10 cellular contexts compared by ENCODE assay signal in the genomic region with DNA sequence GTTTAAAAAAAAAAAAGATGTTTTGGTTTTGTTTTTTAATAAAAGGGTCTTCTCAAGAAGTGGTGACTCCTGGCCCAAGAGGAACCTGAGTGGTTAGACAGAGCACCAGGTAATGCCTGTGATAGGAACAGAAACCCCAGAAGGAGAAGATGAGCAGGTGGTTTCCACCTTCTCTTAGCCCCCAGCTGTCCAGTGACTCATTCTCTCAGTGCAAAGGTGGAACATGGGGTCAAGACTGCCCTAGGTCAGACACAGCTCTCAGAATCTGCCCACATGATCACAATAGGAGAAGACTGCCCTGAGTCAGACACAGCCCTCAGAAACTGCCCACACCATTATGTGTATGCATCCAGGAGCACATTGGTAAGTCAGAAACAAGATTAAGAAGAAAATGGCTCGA.
DNase-seq lines count a peak whose midpoint lies in the region; ATAC-seq lines count a peak whose summit lies in the region.
"Had no signal": no experiment of that assay in that cellular context is flagged by ENCODE, and none has a peak within 500 bp of the region (broad histone marks: within the 10 kb centered on the region; RNA-seq: fewer than 3 reads in every experiment).

No MANE protein-coding gene starts in this region.

- no peaks in the 10 kb centered on the region for H3K27me3 ChIP-seq in SJCRH30
- H3K27me3 ChIP-seq: pancreas, SJSA1 had no signal

- peak; percentile 68 to 75 for ATAC-seq in activated CD4-positive, CD25-positive, alpha-beta regulatory T cell treated with anti-CD3 and anti-CD28 coated beads, Interleukin-2, amount 50 U/mL, for 24 hours
- peak; percentile 85 for ATAC-seq in GM21528 (IDR thresholded peaks at IDR 0.05; ENCODE audit: low FRiP score, unreplicated experiment)
- peak; percentile 83 for ATAC-seq in HG03175 (IDR thresholded peaks at IDR 0.05; ENCODE audit: unreplicated experiment)
- ATAC-seq: pancreas had no signal

- no peaks in the 10 kb centered on the region for H3K36me3 ChIP-seq in SJCRH30
- H3K36me3 ChIP-seq: pancreas, SJSA1 had no signal

- no peak overlapping the region for H3K27ac ChIP-seq in SJCRH30
- H3K27ac ChIP-seq: pancreas, SJSA1 had no signal

- no peaks in the 10 kb centered on the region for H3K4me1 ChIP-seq in SJCRH30

- DNase-seq in activated CD4-positive, CD25-positive, alpha-beta regulatory T cell (lab: John Stamatoyannopoulos, UW), result no peak
- DNase-seq in renal cortical epithelial cell (ENCODE audit: low read depth) (peak; percentile 38), NCI-H2227 treated with DMSO at 0.1 percent for 48 hours (lab: John Stamatoyannopoulos, UW) (no peak), SJCRH30 (no peak)
- no peak for DNase-seq in stimulated activated CD4-positive, alpha-beta T cell treated with anti-CD3 and anti-CD28 coated beads, Interleukin-4, amount 100 ng/mL, for 24 hours
- DNase-seq: pancreas had no signal

- no peaks in the 10 kb centered on the region for H3K9me3 ChIP-seq in SJCRH30 (replicated peaks)
- H3K9me3 ChIP-seq: pancreas, SJSA1 had no signal

- no peak overlapping the region for H3K4me3 ChIP-seq in SJCRH30
- H3K4me3 ChIP-seq: pancreas, SJSA1 had no signal
